In genomic region chr13:19601749-19602725, GRCh38 we compare ENCODE assay signal across 1 cellular context.
TF ChIP-seq lines count a peak whose summit lies in the region.

No MANE protein-coding gene starts in this region.

TF ChIP-seq in WTC11, 78 proteins besides CTCF, POLR2A, EP300 and RAD21 (continued from another document):
- no peak for TF ChIP-seq ERG (CRISPR knock-in tag; IDR thresholded peaks at IDR 0.05)
- TF ChIP-seq HMGXB4 (CRISPR knock-in tag; IDR thresholded peaks at IDR 0.05), result peak; percentile 47; the same call in 1 of the 2 replicates
- no peak for TF ChIP-seq ZNF396 (CRISPR knock-in tag; IDR thresholded peaks at IDR 0.05; ENCODE audit: borderline replicate concordance)
- TF ChIP-seq NFYB (CRISPR knock-in tag; conservative IDR thresholded peaks at IDR 0.05; ENCODE audit: low read depth), result no peak
- TF ChIP-seq ZNF219 (CRISPR knock-in tag; IDR thresholded peaks at IDR 0.05; ENCODE audit: borderline replicate concordance), result no peak
- peak; percentile 35; the same call in 1 of the 2 replicates for TF ChIP-seq PRDM15 (CRISPR knock-in tag; IDR thresholded peaks at IDR 0.05)
- no peak for TF ChIP-seq NR2C2 (CRISPR knock-in tag; IDR thresholded peaks at IDR 0.05)
- no peak for TF ChIP-seq TEAD1 (CRISPR knock-in tag; IDR thresholded peaks at IDR 0.05)
- no peak for TF ChIP-seq TEAD4 (CRISPR knock-in tag; IDR thresholded peaks at IDR 0.05)
- TF ChIP-seq USF1 (CRISPR knock-in tag; IDR thresholded peaks at IDR 0.05), result no peak
- TF ChIP-seq, protein P1, sequence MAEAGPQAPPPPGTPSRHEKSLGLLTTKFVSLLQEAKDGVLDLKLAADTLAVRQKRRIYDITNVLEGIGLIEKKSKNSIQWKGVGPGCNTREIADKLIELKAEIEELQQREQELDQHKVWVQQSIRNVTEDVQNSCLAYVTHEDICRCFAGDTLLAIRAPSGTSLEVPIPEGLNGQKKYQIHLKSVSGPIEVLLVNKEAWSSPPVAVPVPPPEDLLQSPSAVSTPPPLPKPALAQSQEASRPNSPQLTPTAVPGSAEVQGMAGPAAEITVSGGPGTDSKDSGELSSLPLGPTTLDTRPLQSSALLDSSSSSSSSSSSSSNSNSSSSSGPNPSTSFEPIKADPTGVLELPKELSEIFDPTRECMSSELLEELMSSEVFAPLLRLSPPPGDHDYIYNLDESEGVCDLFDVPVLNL (CRISPR knock-in tag; IDR thresholded peaks at IDR 0.05; ENCODE audit: borderline replicate concordance, low read depth), result no peak
- no peak for TF ChIP-seq RORB (CRISPR knock-in tag; IDR thresholded peaks at IDR 0.05)
- peak; percentile 63 for TF ChIP-seq GABPB1 (CRISPR knock-in tag; IDR thresholded peaks at IDR 0.05)
- TF ChIP-seq IRF1 (CRISPR knock-in tag; IDR thresholded peaks at IDR 0.05), result no peak
